In genomic region chr1:116515702-116516101, GRCh38 we compare ENCODE assay signal across 9 cellular contexts. TPM values are rescaled to one million over a fixed set of nuclear protein-coding genes. Genes with fewer than 3 reads are reported as not detected.
DNase-seq lines count a peak whose midpoint lies in the region; ATAC-seq, FAIRE-seq and TF ChIP-seq lines count a peak whose summit lies in the region.
"Had no signal": no experiment of that assay in that cellular context is flagged by ENCODE, and none has a peak within 500 bp of the region (broad histone marks: within the 10 kb centered on the region; RNA-seq: fewer than 3 reads in every experiment).

No MANE protein-coding gene starts in this region.

- H3K9ac ChIP-seq in K562 (ENCODE audit: insufficient read depth in 1 of 2, low read depth in 2 of 2, low read length in 2 of 2): peak overlapping the region in 1 of 2 experiments; percentile 63; a peak in 1 of 4 replicates

- no peak for TF ChIP-seq CTCF in K562 (IDR thresholded peaks at IDR 0.05 in 2 of 3, conservative IDR thresholded peaks at IDR 0.05 in 1 of 3; ENCODE audit: insufficient read depth in 2 of 3, low read depth in 1 of 3, low read length in 3 of 3)
- TF ChIP-seq CTCF in D721Med (IDR thresholded peaks at IDR 0.05; ENCODE audit: insufficient read depth, missing control alignments): no peak
- no peak for TF ChIP-seq CTCF in gastrocnemius medialis (IDR thresholded peaks at IDR 0.05 in 4 of 5, conservative IDR thresholded peaks at IDR 0.05 in 1 of 5)

- H3K4me1 Mint-ChIP-seq in stimulated activated naive B cell treated with anti-CD40 and anti-IgM and Interleukin-4, amounts not matched to agents 10 μg/mL and 1 μg/mL and 100 μg/mL, for 72 hours: peaks cover 57 to 71% of the 10 kb centered on the region in 2 donors

- DNase-seq in activated gamma-delta T cell treated with Interleukin-2 at 50 U/mL for 16 hours: peak; percentile 35
- DNase-seq in activated gamma-delta T cell (lab: John Stamatoyannopoulos, UW): no peak
- no peak for DNase-seq in K562 (ENCODE audit: extremely low read depth in 1 of 4, low spot score in 3 of 4)
- no peak for DNase-seq in stimulated activated naive B cell treated with anti-CD40 and anti-IgM and Interleukin-4, amounts not matched to agents 10 μg/mL and 1 μg/mL and 100 μg/mL, for 72 hours
- DNase-seq in NCI-H1417 treated with DMSO at 0.1 percent for 48 hours (lab: John Stamatoyannopoulos, UW): no peak
- no peak for DNase-seq in D721Med (ENCODE audit: insufficient read length, low spot score)
- no peak for DNase-seq in gastrocnemius medialis
- DNase-seq: anterior cingulate cortex had no signal

- ATAC-seq in K562 (no peak), gastrocnemius medialis (no peak)
- peak; percentile 21 to 35 for ATAC-seq in stimulated activated naive B cell treated with anti-CD40 and anti-IgM and Interleukin-4, amounts not matched to agents 10 μg/mL and 1 μg/mL and 100 μg/mL, for 72 hours (replicated peaks)

- H3K27me3 ChIP-seq in K562 (ENCODE audit: control insufficient read depth in 2 of 2, insufficient read depth in 2 of 2, low read length in 2 of 2) (no peaks in the 10 kb centered on the region), gastrocnemius medialis (no peaks in the 10 kb centered on the region)

- H3K9me3 ChIP-seq in K562 (replicated peaks; ENCODE audit: control insufficient read depth, insufficient read depth, low read depth, low read length) (no peaks in the 10 kb centered on the region), gastrocnemius medialis (no peaks in the 10 kb centered on the region)

- in situ Hi-C loops in K562 (cut with MboI) (no loop called here), gastrocnemius medialis (cut with MboI; ENCODE audit: low sequenced_read_pairs in 4 of 4) (no loop called here)

- H3K4me3 ChIP-seq in K562 (no peak overlapping the region), gastrocnemius medialis (no peak overlapping the region)

- POLR2A ChIA-PET in K562 (lab: Yijun Ruan, JAX): interaction anchor here (0.9 to 1.8 kb wide), 3 partner anchors 12 to 104 kb away, joined by 3 to 4 read pairs (median 3); no protein-coding TSS in a partner anchor

- peaks cover 4 to 6% of the 10 kb centered on the region in 2 donors for H3K9me3 Mint-ChIP-seq in stimulated activated naive B cell treated with anti-CD40 and anti-IgM and Interleukin-4, amounts not matched to agents 10 μg/mL and 1 μg/mL and 100 μg/mL, for 72 hours

- no peak for TF ChIP-seq RAD21 in K562 (CRISPR knock-in tag; conservative IDR thresholded peaks at IDR 0.05 in 1 of 2, IDR thresholded peaks at IDR 0.05 in 1 of 2)

- BruUV-seq in K562 (replicated peaks; lab: Mats Ljungman, UMichigan): no TSS peak

- no peaks in the 10 kb centered on the region for H3K9me1 ChIP-seq in K562 (ENCODE audit: control insufficient read depth, insufficient read depth, low read length)

- H3K36me3 ChIP-seq in K562 (ENCODE audit: control insufficient read depth, insufficient read depth, low read length) (peaks cover 14% of the 10 kb centered on the region; the same call in 2 of the 3 replicates), gastrocnemius medialis (no peaks in the 10 kb centered on the region)

- no peak for FAIRE-seq in K562 (lab: Jason Lieb, UNC)
- no peak for FAIRE-seq in D721Med (lab: Jason Lieb, UNC)

- CTCF ChIA-PET in K562 (lab: Yijun Ruan, JAX; ENCODE audit: low intra/inter-chr PET ratio): no interaction called here

- peaks cover 55 to 71% of the 10 kb centered on the region in 2 donors for H3K36me3 Mint-ChIP-seq in stimulated activated naive B cell treated with anti-CD40 and anti-IgM and Interleukin-4, amounts not matched to agents 10 μg/mL and 1 μg/mL and 100 μg/mL, for 72 hours

- peak overlapping the region; percentile 96 for H3K27ac Mint-ChIP-seq in stimulated activated naive B cell treated with anti-CD40 and anti-IgM and Interleukin-4, amounts not matched to agents 10 μg/mL and 1 μg/mL and 100 μg/mL, for 72 hours

- H3K27me3 Mint-ChIP-seq in stimulated activated naive B cell treated with anti-CD40 and anti-IgM and Interleukin-4, amounts not matched to agents 10 μg/mL and 1 μg/mL and 100 μg/mL, for 72 hours: no peaks in the 10 kb centered on the region

- H2AFZ ChIP-seq in K562 (ENCODE audit: low read depth, low read length): no peak overlapping the region

- TF ChIP-seq POLR2A in K562 (conservative IDR thresholded peaks at IDR 0.05) (no peak), gastrocnemius medialis (IDR thresholded peaks at IDR 0.05) (no peak)

- H3K4me3 Mint-ChIP-seq in stimulated activated naive B cell treated with anti-CD40 and anti-IgM and Interleukin-4, amounts not matched to agents 10 μg/mL and 1 μg/mL and 100 μg/mL, for 72 hours: peak overlapping the region; percentile 42 to 51

- H3K4me1 ChIP-seq in K562 (replicated peaks in 1 of 2; ENCODE audit: control insufficient read depth in 2 of 2, insufficient read depth in 2 of 2, low read length in 2 of 2) (peaks cover 4 to 8% of the 10 kb centered on the region in 2 experiments; a peak in 4 of 5 replicates), gastrocnemius medialis (no peaks in the 10 kb centered on the region)

- no peaks in the 10 kb centered on the region for H4K20me1 ChIP-seq in K562 (replicated peaks; ENCODE audit: control insufficient read depth, insufficient read depth, low read length)

- intact Hi-C loops in K562 (cut with micrococcal nuclease): no loop called here
- intact Hi-C loops in gastrocnemius medialis (cut with DNase I; ENCODE audit: low total_unique reads): no loop called here

- WGBS in K562 (ENCODE audit: insufficient coverage, low coverage, missing lambda C conversion rate): 48% methylated on average over 7 of the region's 7 CpGs

- H3K79me2 ChIP-seq in K562 (ENCODE audit: control insufficient read depth, insufficient read depth, low read length): no peaks in the 10 kb centered on the region

- no peak for TF ChIP-seq EP300 in K562 (IDR thresholded peaks at IDR 0.05; ENCODE audit: low read length)

- no peak overlapping the region for H3K4me2 ChIP-seq in K562 (ENCODE audit: insufficient read depth, low read length)

- peak overlapping the region; percentile 37; the same call in 1 of the 3 replicates for H3K27ac ChIP-seq in K562 (ENCODE audit: extremely low read depth, low read depth, low read length)
- H3K27ac ChIP-seq in gastrocnemius medialis: no peak overlapping the region

TF ChIP-seq in K562, 482 proteins besides CTCF, POLR2A, EP300 and RAD21:
- TF ChIP-seq ZNF395 (CRISPR knock-in tag; IDR thresholded peaks at IDR 0.05) (0 out of 2 replicates have a peak, but pooled peaks have one; percentile 24), RBM15 (IDR thresholded peaks at IDR 0.05; ENCODE audit: insufficient read depth, low read length) (no peak), ARHGAP35 (IDR thresholded peaks at IDR 0.05; ENCODE audit: partially characterized antibody) (no peak), ZNF175 (CRISPR knock-in tag; IDR thresholded peaks at IDR 0.05; ENCODE audit: low read depth) (peak; percentile 51; the same call in 1 of the 2 replicates), GABPA (tag; conservative IDR thresholded peaks at IDR 0.05; ENCODE audit: low read depth) (peak; percentile 0; the same call in 1 of the 2 replicates)

RNA-seq across cellular contexts. Expression of gene CD58, which starts 55.1 kb away (rescaled TPM):
- 9.2 TPM for polyA plus RNA-seq in PFSK-1 (2012; ENCODE audit: insufficient read length, low read depth)
- 43.8 and 80.5 TPM in 2 replicates for total RNA-seq in K562 (2011; cell fraction: chromatin; rRNA removed; ENCODE audit: low replicate concordance)
- 32.9 and 38.5 TPM in 2 replicates for total RNA-seq in K562 (2011; cell fraction: nucleolus; rRNA removed)
- 55.1 and 71.8 TPM in 2 replicates for total RNA-seq in K562 (2011; cell fraction: nucleoplasm; rRNA removed)
- total RNA-seq in K562 (2014; rRNA removed) (18.1 and 20.6 TPM in 2 replicates), K562 (2014; rRNA removed; fragmentation: Illumina TruSeq; extraction: Trizol) (38.9 and 44.3 TPM in 2 replicates), K562 (2015; rRNA removed; fragmentation: Illumina TruSeq; extraction: Trizol) (32.6 and 37.4 TPM in 2 replicates), K562 (2021) (22.6 and 23.1 TPM in 2 replicates), gastrocnemius medialis (10 to 100 TPM in 2 of 4 donors, 1 to 10 TPM in 2; 4.1 to 15.9 (median 10.2) TPM)
- polyA plus RNA-seq in K562 (2011; rRNA removed) (63.1 and 113 TPM in 2 replicates), K562 (2014; fragmentation: Illumina TruSeq; extraction: Trizol) (49.0 and 53.2 TPM in 2 replicates), K562 (2014; fragmentation: Nextera tagmentation; extraction: Ambion mirVana) (10 to 100 TPM; 24.6 to 33.0 TPM), K562 (2014; rRNA removed) (40.9 and 45.0 TPM in 2 replicates)
- 26.9 and 29.8 TPM in 2 replicates for polyA plus RNA-seq in K562 (2011; cell fraction: cytosol; rRNA removed)
- 35.4 and 45.0 TPM in 2 replicates for polyA plus RNA-seq in K562 (2011; cell fraction: nucleus; rRNA removed)
- 27.1 and 33.9 TPM in 2 replicates for polyA plus RNA-seq in K562 (2012)
- polyA minus RNA-seq in K562 (2011; rRNA and poly(A)+ RNA removed): 43.3 and 57.6 TPM in 2 replicates
- 11.0 and 23.7 TPM in 2 replicates for polyA minus RNA-seq in K562 (2011; cell fraction: cytosol; rRNA and poly(A)+ RNA removed)
- 27.6 and 28.0 TPM in 2 replicates for polyA minus RNA-seq in K562 (2011; cell fraction: nucleus; rRNA and poly(A)+ RNA removed)

Comparison
In these comparisons a context has a peak if more than half of its experiments do, and no peak if none do; other contexts are left out.
1. ATAC-seq: peak in stimulated activated naive B cell treated with anti-CD40 and anti-IgM and Interleukin-4, amounts not matched to agents 10 μg/mL and 1 μg/mL and 100 μg/mL, for 72 hours (2 of 2); none in K562 (single experiment) and gastrocnemius medialis (0 of 2).